ENCODE assay signal across 23 cellular contexts in the genomic region with DNA sequence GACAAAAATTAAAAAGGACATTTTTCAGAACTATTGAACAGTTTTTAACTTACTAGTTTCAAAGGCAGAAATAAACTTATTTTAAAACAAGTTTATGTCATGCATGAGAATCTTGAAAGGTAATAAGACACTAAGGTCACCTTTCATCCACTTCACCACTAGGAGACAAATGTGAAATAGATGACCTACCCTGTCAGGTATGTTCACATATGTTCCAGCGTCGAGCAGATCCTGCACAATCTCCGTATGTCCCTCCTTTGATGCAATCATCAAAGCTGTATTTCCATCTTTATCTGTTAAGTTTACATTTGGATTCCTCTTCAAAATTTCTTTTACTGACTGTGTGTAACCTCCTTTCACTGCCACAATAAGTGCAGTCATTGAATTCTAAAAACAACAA.
"Had no signal": no experiment of that assay in that cellular context is flagged by ENCODE, and none has a peak within 500 bp of the region (broad histone marks: within the 10 kb centered on the region; RNA-seq: fewer than 3 reads in every experiment).

No MANE protein-coding gene starts in this region.

- DNase-seq: central memory CD4-positive, alpha-beta T cell; dorsolateral prefrontal cortex; effector CD8-positive, alpha-beta T cell; erythroblast; esophagus squamous epithelium; islet precursor cell; kidney glomerular epithelial cell; left colon; left ventricle myocardium superior; lower lobe of right lung; natural killer cell; sigmoid colon; stimulated activated CD4-positive, alpha-beta T cell treated with anti-CD3 and anti-CD28 coated beads, Interleukin-2, amount 100 ng/mL, for 24 hours; stimulated activated CD4-positive, alpha-beta T cell treated with anti-CD3 and anti-CD28 coated beads, Interleukin-4, amount 100 ng/mL, for 24 hours; stimulated activated naive CD4-positive, alpha-beta T cell treated with Interleukin-2 at 50 U/mL for 16 hours; stomach; thyroid gland; upper lobe of left lung had no signal

- H3K27ac ChIP-seq: dorsolateral prefrontal cortex, neutrophil, parathyroid adenoma, right atrium auricular region, thyroid gland had no signal

- H3K9me3 ChIP-seq: esophagus squamous epithelium, lower lobe of right lung, neutrophil, right atrium auricular region, sigmoid colon, stomach, thyroid gland, upper lobe of left lung had no signal

- H3K9me3 Mint-ChIP-seq: natural killer cell; stimulated activated effector memory CD8-positive, alpha-beta T cell treated with anti-CD3 and anti-CD28 coated beads, Interleukin-12 subunit alpha, Interleukin-12 subunit beta, amount 100 ng/mL, for 72 hours had no signal

- H3K27me3 ChIP-seq: dorsolateral prefrontal cortex, esophagus squamous epithelium, neutrophil, right atrium auricular region, sigmoid colon, stomach, thyroid gland, upper lobe of left lung had no signal

- ATAC-seq: left colon; left ventricle myocardium superior; lower lobe of right lung; natural killer cell; stimulated activated effector memory CD8-positive, alpha-beta T cell treated with anti-CD3 and anti-CD28 coated beads, Interleukin-12 subunit alpha, Interleukin-12 subunit beta, amount 100 ng/mL, for 72 hours had no signal

- H3K4me3 Mint-ChIP-seq: natural killer cell; stimulated activated effector memory CD8-positive, alpha-beta T cell treated with anti-CD3 and anti-CD28 coated beads, Interleukin-12 subunit alpha, Interleukin-12 subunit beta, amount 100 ng/mL, for 72 hours had no signal

- H3K79me2 ChIP-seq: parathyroid adenoma had no signal

- H3K27ac Mint-ChIP-seq: natural killer cell, progenitor cell of endocrine pancreas had no signal

- H3K27me3 Mint-ChIP-seq: progenitor cell of endocrine pancreas had no signal

- H3K9ac ChIP-seq: parathyroid adenoma had no signal

- H3K4me1 Mint-ChIP-seq: natural killer cell had no signal

- H3K4me1 ChIP-seq: parathyroid adenoma, thyroid gland had no signal

- H3K4me3 ChIP-seq: dorsolateral prefrontal cortex, esophagus squamous epithelium, lower lobe of right lung, right atrium auricular region, sigmoid colon, stomach, thyroid gland, upper lobe of left lung had no signal

- H2AFZ ChIP-seq: parathyroid adenoma had no signal
